ENCODE assay signal across 9 cellular contexts in the genomic region with DNA sequence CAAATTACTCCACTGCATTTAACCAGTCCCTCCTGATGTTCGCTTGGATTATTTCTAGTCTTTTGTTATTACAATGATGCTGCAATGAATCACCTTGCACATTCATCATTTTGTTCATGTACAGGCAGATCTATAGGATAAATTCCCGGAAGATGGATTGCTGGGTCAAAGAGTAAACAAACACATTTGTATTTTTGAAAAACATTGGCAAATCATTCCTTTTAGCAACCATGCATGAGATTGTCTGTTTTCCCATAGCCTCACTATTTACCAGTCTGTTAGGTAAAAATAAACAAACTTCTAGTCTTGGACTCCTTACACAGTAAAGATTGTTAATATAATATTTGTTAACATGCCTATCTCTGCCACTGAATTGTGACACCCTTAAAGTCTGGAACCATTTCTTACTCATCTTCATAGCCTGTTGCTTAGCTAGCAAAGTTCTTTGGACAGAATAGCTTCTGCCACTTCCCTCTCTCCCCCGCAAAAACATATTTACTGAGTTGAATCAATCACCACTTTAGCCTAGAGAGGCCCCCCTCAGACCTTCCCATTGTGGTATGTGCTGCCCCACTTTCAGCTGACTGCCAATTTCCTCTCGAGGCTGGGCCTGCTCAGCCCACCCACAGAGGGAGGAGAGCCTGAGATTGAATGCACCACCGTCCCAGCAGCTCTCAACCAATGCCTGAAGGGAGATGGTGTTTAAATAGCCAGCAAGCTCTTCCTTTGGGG.
A peak's percentile ranks its signal among the peaks of the same experiment; 100 is the strongest.
DNase-seq lines count a peak whose midpoint lies in the region; ATAC-seq, FAIRE-seq and TF ChIP-seq lines count a peak whose summit lies in the region.
"Had no signal": no experiment of that assay in that cellular context is flagged by ENCODE, and none has a peak within 500 bp of the region (broad histone marks: within the 10 kb centered on the region; RNA-seq: fewer than 3 reads in every experiment).

No MANE protein-coding gene starts in this region.

- H3K4me3 Mint-ChIP-seq in effector memory CD8-positive, alpha-beta T cell, result no peak overlapping the region

- peak; percentile 87 for ATAC-seq in effector memory CD8-positive, alpha-beta T cell (replicated peaks)
- ATAC-seq in HG02623 (IDR thresholded peaks at IDR 0.05; ENCODE audit: unreplicated experiment) (no peak), HG02981 (IDR thresholded peaks at IDR 0.05; ENCODE audit: unreplicated experiment) (no peak), HG02678 (IDR thresholded peaks at IDR 0.05; ENCODE audit: unreplicated experiment) (no peak)

- H3K27me3 Mint-ChIP-seq in effector memory CD8-positive, alpha-beta T cell, result no peaks in the 10 kb centered on the region
- H3K27me3 Mint-ChIP-seq: progenitor cell of endocrine pancreas had no signal

- H3K36me3 Mint-ChIP-seq in effector memory CD8-positive, alpha-beta T cell (ENCODE audit: insufficient read depth), result no peaks in the 10 kb centered on the region

- H3K4me1 Mint-ChIP-seq in effector memory CD8-positive, alpha-beta T cell (ENCODE audit: low read depth in 2 of 2), result peaks cover 13 to 16% of the 10 kb centered on the region in 2 donors

- no peaks in the 10 kb centered on the region for H3K9me3 Mint-ChIP-seq in effector memory CD8-positive, alpha-beta T cell

- peak overlapping the region; percentile 74 to 91 for H3K27ac Mint-ChIP-seq in effector memory CD8-positive, alpha-beta T cell
- H3K27ac Mint-ChIP-seq: progenitor cell of endocrine pancreas had no signal

- no peak for TF ChIP-seq POLR2A in GM12891 (IDR thresholded peaks at IDR 0.05; ENCODE audit: low read depth, low read length)

- FAIRE-seq in GM12891 (lab: Jason Lieb, UNC), result peak; percentile 92

- peak; percentile 16 for DNase-seq in GM12891 (ENCODE audit: insufficient read length, low spot score)
- peak; percentile 41 for DNase-seq in NCI-H2227 treated with DMSO at 0.1 percent for 48 hours (lab: John Stamatoyannopoulos, UW)
- peak in 1 of 3 experiments; percentile 0 for DNase-seq in effector memory CD8-positive, alpha-beta T cell
- DNase-seq in renal cortical epithelial cell (ENCODE audit: low read depth), result peak; percentile 45
- DNase-seq in cortex of kidney (lab: John Stamatoyannopoulos, UW), result no peak

TF ChIP-seq in GM12891, 5 proteins besides CTCF, POLR2A, EP300 and RAD21:
- TF ChIP-seq PAX5 (IDR thresholded peaks at IDR 0.05; ENCODE audit: insufficient read depth, low read length, severe bottlenecking) (no peak), POU2F2 (IDR thresholded peaks at IDR 0.05; ENCODE audit: low read depth, low read length) (no peak), TAF1 (IDR thresholded peaks at IDR 0.05; ENCODE audit: low read depth, low read length) (no peak), SPI1 (IDR thresholded peaks at IDR 0.05; ENCODE audit: low read depth, low read length) (peak; percentile 38)
